9 cellular contexts compared by ENCODE assay signal in genomic region chr22:20298110-20298802, GRCh38. TPM values are rescaled to one million over a fixed set of nuclear protein-coding genes. Genes with fewer than 3 reads are reported as not detected.
A peak's percentile ranks its signal among the peaks of the same experiment; 100 is the strongest.
DNase-seq lines count a peak whose midpoint lies in the region; ATAC-seq and TF ChIP-seq lines count a peak whose summit lies in the region.
"Had no signal": no experiment of that assay in that cellular context is flagged by ENCODE, and none has a peak within 500 bp of the region (broad histone marks: within the 10 kb centered on the region; RNA-seq: fewer than 3 reads in every experiment).

No MANE protein-coding gene starts in this region.

- H4K8ac ChIP-seq in trophoblast cell (ENCODE audit: low read depth, low read length), result no peak overlapping the region

- peak overlapping the region; percentile 46 to 47 for H3K4me3 ChIP-seq in Panc1 (ENCODE audit: low read depth in 2 of 2, low read length in 2 of 2)
- peak overlapping the region; percentile 36 for H3K4me3 ChIP-seq in epithelial cell of esophagus (ENCODE audit: low read length)
- no peak overlapping the region for H3K4me3 ChIP-seq in trophoblast cell (ENCODE audit: low read depth, low read length)
- H3K4me3 ChIP-seq in MG63, result no peak overlapping the region

- H3K4me1 ChIP-seq in Panc1 (ENCODE audit: control insufficient read depth, insufficient read depth, low read length), result no peaks in the 10 kb centered on the region
- H3K4me1 ChIP-seq in trophoblast cell (ENCODE audit: control insufficient read depth in 1 of 2, insufficient read depth in 2 of 2, low read length in 2 of 2), result peaks cover 6 to 12% of the 10 kb centered on the region in 2 experiments

- ATAC-seq in Panc1 (no peak), HG03460 (IDR thresholded peaks at IDR 0.05; ENCODE audit: unreplicated experiment) (no peak), HG02610 (IDR thresholded peaks at IDR 0.05; ENCODE audit: unreplicated experiment) (no peak), GM21528 (IDR thresholded peaks at IDR 0.05; ENCODE audit: low FRiP score, unreplicated experiment) (no peak)

- no peak overlapping the region for H2BK120ac ChIP-seq in trophoblast cell (ENCODE audit: insufficient read depth, low read length, poor library complexity)

- CTCF ChIA-PET in Panc1 (lab: Charles Lee), result no interaction called here

- no peak overlapping the region for H3K9ac ChIP-seq in trophoblast cell (ENCODE audit: low read length)

- H2BK5ac ChIP-seq in trophoblast cell (ENCODE audit: low read depth, low read length, poor library complexity), result no peak overlapping the region

- H3K79me2 ChIP-seq in trophoblast cell (ENCODE audit: control insufficient read depth, insufficient read depth, low read length, poor library complexity), result no peaks in the 10 kb centered on the region

- intact Hi-C loops in Panc1 (cut with micrococcal nuclease; ENCODE audit: unreplicated experiment), result no loop called here

- H3K36me3 ChIP-seq in Panc1 (ENCODE audit: control insufficient read depth, insufficient read depth, low read length) (no peaks in the 10 kb centered on the region), trophoblast cell (ENCODE audit: control insufficient read depth in 1 of 2, insufficient read depth in 2 of 2, low read length in 2 of 2) (no peaks in the 10 kb centered on the region), MG63 (no peaks in the 10 kb centered on the region)

- H3K18ac ChIP-seq in trophoblast cell (ENCODE audit: low read length), result no peak overlapping the region

- H3K9me3 ChIP-seq in Panc1 (ENCODE audit: control insufficient read depth, insufficient read depth, low read depth, low read length) (no peaks in the 10 kb centered on the region), trophoblast cell (ENCODE audit: insufficient read depth, low read depth, low read length) (peaks cover 2% of the 10 kb centered on the region), MG63 (no peaks in the 10 kb centered on the region)

- H3K27me3 ChIP-seq in Panc1 (ENCODE audit: control insufficient read depth, insufficient read depth, low read length) (no peaks in the 10 kb centered on the region), trophoblast cell (ENCODE audit: insufficient read depth, low read length) (peaks cover 25% of the 10 kb centered on the region), MG63 (no peaks in the 10 kb centered on the region; the same call in 1 of the 2 replicates)

- no peak overlapping the region for H3K23ac ChIP-seq in trophoblast cell (ENCODE audit: low read length)

- POLR2A ChIA-PET in Panc1 (lab: Charles Lee), result no interaction called here

- in situ Hi-C loops in Panc1 (cut with HindIII; ENCODE audit: low pct_unique_long_range_greater_than_20kb, low sequenced_read_pairs), result no loop called here

- no peak overlapping the region for H4K91ac ChIP-seq in trophoblast cell (ENCODE audit: low read depth, low read length)

- TF ChIP-seq CTCF in Panc1 (IDR thresholded peaks at IDR 0.05) (no peak), epithelial cell of esophagus (IDR thresholded peaks at IDR 0.05; ENCODE audit: insufficient read depth, low read depth, low read length, missing control alignments) (no peak)

- no TSS peak for BruUV-seq in Panc1 (replicated peaks; lab: Mats Ljungman, UMichigan)

- no peak overlapping the region for H3K14ac ChIP-seq in trophoblast cell (ENCODE audit: low read length)

- peak overlapping the region; percentile 85 for H3K4me2 ChIP-seq in trophoblast cell (ENCODE audit: low read length)

- H2AFZ ChIP-seq in trophoblast cell (ENCODE audit: insufficient read depth, low read length, poor library complexity), result no peak overlapping the region

- WGBS in trophoblast cell (ENCODE audit: extremely low coverage, insufficient coverage, insufficient read length), result no CpG with 5 or more reads among the region's 25 CpGs

- no peak overlapping the region for H3K27ac ChIP-seq in Panc1 (ENCODE audit: low read length)
- H3K27ac ChIP-seq in trophoblast cell (ENCODE audit: low read depth, low read length), result no peak overlapping the region
- H3K27ac ChIP-seq: RWPE1 had no signal

- no peak overlapping the region for H4K12ac ChIP-seq in trophoblast cell (ENCODE audit: low read depth, low read length)

- H2AK5ac ChIP-seq in trophoblast cell (ENCODE audit: low read length), result no peak overlapping the region

- H2BK12ac ChIP-seq in trophoblast cell (ENCODE audit: low read length), result no peak overlapping the region

- DNase-seq in COLO668 (lab: John Stamatoyannopoulos, UW; ENCODE audit: unreplicated experiment) (peak; percentile 31), Panc1 (ENCODE audit: low read depth, low spot score) (no peak), epithelial cell of esophagus (ENCODE audit: low read depth) (no peak), trophoblast cell (no peak), MG63 (no peak)

- H3K79me1 ChIP-seq in trophoblast cell (ENCODE audit: low read length), result no peaks in the 10 kb centered on the region

- H3K4ac ChIP-seq in trophoblast cell (ENCODE audit: low read depth, low read length), result no peak overlapping the region

RNA-seq across cellular contexts. Expression of gene DGCR6L, which starts 21.6 kb away (rescaled TPM):
- 43.5 TPM for total RNA-seq in Panc1 (2021; ENCODE audit: unreplicated experiment)
- 61.5 TPM for polyA plus RNA-seq in Panc1 (2012; ENCODE audit: insufficient read length)
- polyA plus RNA-seq in trophoblast cell (2013), result 18.6 and 19.9 TPM in 2 replicates
- 82.0 and 82.5 TPM in 2 replicates for total RNA-seq in MG63 (2014; rRNA removed; shearing (Covaris generic); ENCODE audit: low replicate concordance)

RNA-seq across cellular contexts. Expression of gene RTN4R, which starts 30.1 kb away (rescaled TPM):
- total RNA-seq in Panc1 (2021; ENCODE audit: unreplicated experiment), result 16.3 TPM
- polyA plus RNA-seq in Panc1 (2012; ENCODE audit: insufficient read length), result 21.3 TPM
- 10.4 and 11.7 TPM in 2 replicates for polyA plus RNA-seq in trophoblast cell (2013)
- total RNA-seq in MG63 (2014; rRNA removed; shearing (Covaris generic); ENCODE audit: low replicate concordance), result 0.10 and 5.7 TPM in 2 replicates

Comparison
In these comparisons a context has a peak if more than half of its experiments do, and no peak if none do; other contexts are left out.
1. H3K4me3 ChIP-seq: peak in Panc1 (2 of 2) and epithelial cell of esophagus (single experiment); none in trophoblast cell (single experiment) and MG63 (single experiment).